ENCODE assay signal across 8 cellular contexts in genomic region chr4:48483777-48484493, GRCh38. TPM values are rescaled to one million over a fixed set of nuclear protein-coding genes. Genes with fewer than 3 reads are reported as not detected.
DNase-seq lines count a peak whose midpoint lies in the region; ATAC-seq and FAIRE-seq lines count a peak whose summit lies in the region.

No MANE protein-coding gene starts in this region.

- WGBS in esophagus, 2 donors = 11 to 15% methylated on average over 61 to 66 of the region's 66 CpGs

- H3K9ac ChIP-seq in ES-I3 (ENCODE audit: low read depth, low read length) = peak overlapping the region; percentile 53; the same call in 1 of the 2 replicates

- no peak overlapping the region for H3K27ac ChIP-seq in esophagus (ENCODE audit: low read depth in 2 of 2, low read length in 1 of 2)

- peaks cover 0 to 21% of the 10 kb centered on the region in 2 donors for H3K27me3 ChIP-seq in esophagus (ENCODE audit: control insufficient read depth in 1 of 2, insufficient read depth in 2 of 2, low read length in 2 of 2)

- H3K36me3 ChIP-seq in ES-I3 (ENCODE audit: insufficient read depth, low read length) (no peaks in the 10 kb centered on the region), esophagus (ENCODE audit: control insufficient read depth in 2 of 2, insufficient read depth in 2 of 2, low read length in 1 of 2) (no peaks in the 10 kb centered on the region)

- FAIRE-seq in frontal cortex (lab: Jason Lieb, UNC) = no peak

- intact Hi-C loops in posterior vena cava (cut with DNase I) = no loop called here

- ATAC-seq in GM21360 (IDR thresholded peaks at IDR 0.05; ENCODE audit: unreplicated experiment) = no peak

- H3K9me3 ChIP-seq in ES-I3 (ENCODE audit: control insufficient read depth, insufficient read depth, low read length) (no peaks in the 10 kb centered on the region), esophagus (ENCODE audit: control insufficient read depth in 2 of 2, insufficient read depth in 1 of 2, low read depth in 1 of 2, low read length in 1 of 2) (peaks cover 0 to 6% of the 10 kb centered on the region in 2 donors)

- DNase-seq in SK-N-DZ (ENCODE audit: low spot score) (peak; percentile 37), posterior vena cava (ENCODE audit: low spot score) (peak; percentile 80), HuH-7.5 (ENCODE audit: low spot score) (no peak), frontal cortex (ENCODE audit: low spot score in 2 of 2) (no peak), HPDE6-E6E7 (ENCODE audit: extremely low spot score) (no peak)

- H3K4me1 ChIP-seq in ES-I3 (ENCODE audit: insufficient read depth, low read length) (peaks cover 3% of the 10 kb centered on the region; the same call in 1 of the 2 replicates), esophagus (ENCODE audit: control insufficient read depth in 2 of 2, insufficient read depth in 2 of 2, low read length in 1 of 2) (peaks cover 0 to 6% of the 10 kb centered on the region in 2 donors)

- H3K4me3 ChIP-seq in esophagus (ENCODE audit: low read depth in 1 of 2, low read length in 2 of 2) = peak overlapping the region; percentile 28 to 48

RNA-seq across cellular contexts. Expression of gene SLC10A4, which starts 0.8 kb away (rescaled TPM):
- polyA plus RNA-seq in SK-N-DZ (2014; cell fraction: cytosol; rRNA removed) = 104 and 115 TPM in 2 replicates
- polyA plus RNA-seq in SK-N-DZ (2014; cell fraction: nucleus; rRNA removed) = 79.6 and 84.7 TPM in 2 replicates
- under 1 TPM; 0.07 to 0.14 TPM for polyA plus RNA-seq in esophagus
- total RNA-seq in posterior vena cava = under 1 TPM in 1 of 2 donors, not detected in 1; 0.19 TPM
- 7.7 TPM for total RNA-seq in frontal cortex

RNA-seq across cellular contexts. Expression of gene ZAR1, which starts 6.1 kb away (rescaled TPM):
- 0.81 and 2.0 TPM in 2 replicates for polyA plus RNA-seq in SK-N-DZ (2014; cell fraction: cytosol; rRNA removed)
- 9.6 and 12.5 TPM in 2 replicates for polyA plus RNA-seq in SK-N-DZ (2014; cell fraction: nucleus; rRNA removed)
- polyA plus RNA-seq in esophagus = not detected
- total RNA-seq in posterior vena cava (not detected), frontal cortex (0.41 TPM)

Comparison
In these comparisons a context has a peak if more than half of its experiments do, and no peak if none do; other contexts are left out.
1. DNase-seq: peak in SK-N-DZ (single experiment) and posterior vena cava (single experiment); none in HuH-7.5 (single experiment), frontal cortex (0 of 2) and HPDE6-E6E7 (single experiment).